In the genomic region with DNA sequence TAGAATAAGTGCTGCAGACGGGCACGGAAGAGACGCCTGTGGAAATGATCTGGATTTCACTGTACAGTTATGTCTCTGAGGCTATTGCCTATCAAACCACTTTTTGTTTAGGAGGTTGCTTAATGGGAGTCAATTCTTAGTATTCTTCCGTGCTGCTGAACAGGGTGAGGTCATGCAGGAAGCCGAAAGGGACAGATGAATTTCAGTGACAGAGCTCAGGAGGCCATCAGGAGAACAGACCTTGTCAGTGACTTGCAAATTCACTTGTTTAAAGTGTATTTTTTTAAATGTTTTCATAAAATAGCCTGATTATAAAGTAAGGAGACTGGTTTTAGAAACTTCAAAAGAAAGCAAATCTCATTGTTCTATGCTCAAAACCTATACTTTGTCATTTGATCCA, we compare ENCODE assay signal across 13 cellular contexts.
"Had no signal": no experiment of that assay in that cellular context is flagged by ENCODE, and none has a peak within 500 bp of the region (broad histone marks: within the 10 kb centered on the region; RNA-seq: fewer than 3 reads in every experiment).

No MANE protein-coding gene starts in this region.

- ATAC-seq: heart left ventricle, left lung, T-helper 17 cell had no signal

- H3K4me1 ChIP-seq: esophagus squamous epithelium, left lung, sigmoid colon, uterus had no signal

- H3K4me3 ChIP-seq: esophagus squamous epithelium, heart left ventricle, left lung, sigmoid colon, uterus had no signal

- DNase-seq: activated CD4-positive, alpha-beta T cell treated with anti-CD3 and anti-CD28 coated beads, Interleukin-2, amount 50 U/mL, for 1 hour; activated T-cell treated with anti-CD3 and anti-CD28 coated beads for 4 hours; esophagus squamous epithelium; foreskin melanocyte; heart left ventricle; islet precursor cell; left lung; mesenchymal stem cell; sigmoid colon; stimulated activated CD4-positive, alpha-beta T cell treated with anti-CD3 and anti-CD28 coated beads, Interleukin-12 subunit alpha, Interleukin-12 subunit beta, amount 100 ng/mL, for 4 hours; stimulated activated naive CD4-positive, alpha-beta T cell treated with Interleukin-2 at 50 U/mL for 16 hours; T-helper 17 cell; uterus had no signal

- H3K27ac ChIP-seq: esophagus squamous epithelium, heart left ventricle, left lung, sigmoid colon, uterus had no signal

- H3K27me3 ChIP-seq: esophagus squamous epithelium, heart left ventricle, left lung, sigmoid colon, uterus had no signal

- H3K9me3 ChIP-seq: esophagus squamous epithelium, heart left ventricle, left lung, sigmoid colon, uterus had no signal

- H3K36me3 ChIP-seq: esophagus squamous epithelium, heart left ventricle, left lung, sigmoid colon, uterus had no signal
